Comparison of ENCODE assay signal across 36 cellular contexts in the genomic region with DNA sequence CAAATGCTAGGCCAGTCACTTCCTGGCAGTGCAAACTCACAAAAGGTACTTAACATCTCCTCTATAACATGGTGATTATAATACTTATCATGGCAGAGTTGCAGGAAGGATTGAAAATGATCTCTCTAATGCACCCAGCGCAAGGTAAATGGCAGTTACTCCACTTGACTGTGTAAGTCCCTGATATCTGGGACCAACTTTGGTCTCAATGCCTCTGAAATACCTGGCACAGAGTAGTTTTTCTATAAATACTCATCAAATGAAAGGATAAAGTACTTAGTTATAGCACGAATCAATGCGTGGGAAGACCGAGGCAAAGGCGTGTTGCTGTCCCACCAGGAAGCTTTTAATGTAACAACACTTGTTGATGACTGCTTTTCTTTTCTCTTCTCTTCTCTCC. TPM values are rescaled to one million over a fixed set of nuclear protein-coding genes. Genes with fewer than 3 reads are reported as not detected.
"Had no signal": no experiment of that assay in that cellular context is flagged by ENCODE, and none has a peak within 500 bp of the region (broad histone marks: within the 10 kb centered on the region; RNA-seq: fewer than 3 reads in every experiment).

No MANE protein-coding gene starts in this region.

- H3K36me3 ChIP-seq: brain microvascular endothelial cell, esophagus muscularis mucosa, gastroesophageal sphincter, WERI-Rb-1 had no signal

- H3K4me1 Mint-ChIP-seq: activated B cell treated with CpG ODN at 0.5 μM for 24 hours; activated T-helper 17 cell treated with anti-CD3 and anti-CD28 coated beads, Interleukin-2, amount 50 U/mL, for 72 hours; T-helper 17 cell had no signal

- H3K4me3 Mint-ChIP-seq: activated B cell treated with CpG ODN at 0.5 μM for 24 hours; activated CD8-positive, alpha-beta T cell treated with anti-CD3 and anti-CD28 coated beads for 36 hours; activated naive CD8-positive, alpha-beta T cell; activated T-cell treated with anti-CD3 and anti-CD28 coated beads, Interleukin-2, amount 50 U/mL, for 4 hours; activated T-helper 17 cell treated with anti-CD3 and anti-CD28 coated beads, Interleukin-2, amount 50 U/mL, for 72 hours; effector memory CD8-positive, alpha-beta T cell; T-helper 17 cell; T-helper 2 cell treated with Interferon-gamma antibody and Interleukin-4, amounts not matched to agents 5 μg/mL and 100 μg/mL, for 36 hours had no signal

- H3K9me3 ChIP-seq: esophagus muscularis mucosa, gastroesophageal sphincter had no signal

- H3K27ac ChIP-seq: brain microvascular endothelial cell, esophagus muscularis mucosa, foreskin keratinocyte, gastroesophageal sphincter, WERI-Rb-1 had no signal

- H3K27me3 Mint-ChIP-seq: activated B cell treated with CpG ODN at 0.5 μM for 24 hours; activated CD8-positive, alpha-beta T cell treated with anti-CD3 and anti-CD28 coated beads for 36 hours; activated T-helper 17 cell treated with anti-CD3 and anti-CD28 coated beads, Interleukin-2, amount 50 U/mL, for 72 hours; effector memory CD8-positive, alpha-beta T cell had no signal

- H3K27ac Mint-ChIP-seq: activated B cell treated with CpG ODN at 0.5 μM for 24 hours; activated CD8-positive, alpha-beta T cell treated with anti-CD3 and anti-CD28 coated beads for 36 hours; activated naive CD8-positive, alpha-beta T cell; activated T-helper 17 cell treated with anti-CD3 and anti-CD28 coated beads, Interleukin-2, amount 50 U/mL, for 72 hours; effector memory CD8-positive, alpha-beta T cell; T-helper 17 cell; T-helper 2 cell treated with Interferon-gamma antibody and Interleukin-4, amounts not matched to agents 5 μg/mL and 100 μg/mL, for 36 hours had no signal

- H3K4me1 ChIP-seq: foreskin keratinocyte had no signal

- DNase-seq: activated B cell treated with CpG ODN at 0.5 μM for 24 hours; activated CD4-positive, alpha-beta T cell treated with anti-CD3 and anti-CD28 coated beads for 48 hours; activated CD4-positive, alpha-beta T cell treated with anti-CD3 and anti-CD28 coated beads, Interleukin-2, amount 50 U/mL, for 1 hour; activated CD4-positive, alpha-beta T cell treated with anti-CD3 and anti-CD28 coated beads, Interleukin-2, amount 50 U/mL, for 48 hours; activated CD8-positive, alpha-beta memory T cell treated with anti-CD3 and anti-CD28 coated beads for 24 hours; activated CD8-positive, alpha-beta T cell treated with anti-CD3 and anti-CD28 coated beads for 36 hours; activated effector memory CD4-positive, alpha-beta T cell treated with Interleukin-2 at 50 U/mL for 16 hours; activated gamma-delta T cell treated with Interleukin-2 at 50 U/mL for 16 hours; activated naive CD4-positive, alpha-beta T cell treated with anti-CD3 and anti-CD28 coated beads, Interleukin-2, amount 50 U/mL, for 16 hours; activated naive CD4-positive, alpha-beta T cell treated with Interleukin-2 at 50 U/mL for 16 hours; activated T-cell treated with anti-CD3 and anti-CD28 coated beads, Interleukin-2, amount 50 U/mL, for 4 hours; amniotic stem cell; anterior cingulate cortex; brain microvascular endothelial cell; caudate nucleus; cortex of kidney; dermis blood vessel endothelial cell; effector CD4-positive, alpha-beta T cell; effector memory CD8-positive, alpha-beta T cell; erythroblast; foreskin keratinocyte; T-helper 1 cell; T-helper 17 cell; T1000; WERI-Rb-1 had no signal

- H3K4me3 ChIP-seq: esophagus muscularis mucosa, gastroesophageal sphincter had no signal

- ATAC-seq: activated CD4-positive, CD25-positive, alpha-beta regulatory T cell treated with anti-CD3 and anti-CD28 coated beads, Interleukin-2, amount 50 U/mL, for 24 hours; activated CD8-positive, alpha-beta T cell treated with anti-CD3 and anti-CD28 coated beads for 36 hours; activated T-cell treated with anti-CD3 and anti-CD28 coated beads, Interleukin-2, amount 50 U/mL, for 4 hours; activated T-helper 17 cell treated with anti-CD3 and anti-CD28 coated beads, Interleukin-2, amount 50 U/mL, for 72 hours; effector memory CD8-positive, alpha-beta T cell; foreskin keratinocyte; gastroesophageal sphincter; T-helper 17 cell had no signal

- H3K27me3 ChIP-seq: brain microvascular endothelial cell, esophagus muscularis mucosa, gastroesophageal sphincter had no signal

- H3K9me3 Mint-ChIP-seq: activated B cell treated with CpG ODN at 0.5 μM for 24 hours; activated T-helper 17 cell treated with anti-CD3 and anti-CD28 coated beads, Interleukin-2, amount 50 U/mL, for 72 hours; T-helper 2 cell treated with Interferon-gamma antibody and Interleukin-4, amounts not matched to agents 5 μg/mL and 100 μg/mL, for 36 hours had no signal

RNA-seq across cellular contexts. Expression of a gene that starts 24.8 kb away (rescaled TPM):
- total RNA-seq: activated B cell treated with CpG ODN at 0.5 μM for 24 hours; activated CD8-positive, alpha-beta T cell treated with anti-CD3 and anti-CD28 coated beads for 36 hours; activated T-cell treated with anti-CD3 and anti-CD28 coated beads, Interleukin-2, amount 50 U/mL, for 4 hours; activated T-helper 17 cell treated with anti-CD3 and anti-CD28 coated beads, Interleukin-2, amount 50 U/mL, for 72 hours; astrocyte; bronchial epithelial cell; chondrocyte; dermis blood vessel endothelial cell; esophagus muscularis mucosa; foreskin keratinocyte; gastroesophageal sphincter; glomerular endothelial cell; T-helper 17 cell had no signal
- polyA plus RNA-seq: adipose tissue, foreskin keratinocyte had no signal
